In genomic region chr3:57597973-57598351, GRCh38 we compare ENCODE assay signal across 8 cellular contexts. TPM values are rescaled to one million over a fixed set of nuclear protein-coding genes. Genes with fewer than 3 reads are reported as not detected.
DNase-seq lines count a peak whose midpoint lies in the region; ATAC-seq and TF ChIP-seq lines count a peak whose summit lies in the region.

No MANE protein-coding gene starts in this region.

- H2AFZ ChIP-seq in Karpas-422 (ENCODE audit: low read length) (no peak overlapping the region; the same call in 1 of the 2 replicates), mesenchymal stem cell (ENCODE audit: low read depth, low read length) (no peak overlapping the region)

- peaks cover 22% of the 10 kb centered on the region for H3K36me3 ChIP-seq in BLaER1
- peaks cover 12% of the 10 kb centered on the region; the same call in 1 of the 2 replicates for H3K36me3 ChIP-seq in Karpas-422 (ENCODE audit: insufficient read depth, low read length)
- H3K36me3 ChIP-seq in mesenchymal stem cell (ENCODE audit: control insufficient read depth in 1 of 2, insufficient read depth in 2 of 2, low read depth in 1 of 2, low read length in 2 of 2), result peaks cover 3 to 29% of the 10 kb centered on the region in 2 experiments

- H3K27ac ChIP-seq in BLaER1, result peak overlapping the region; percentile 84
- peak overlapping the region; percentile 89 for H3K27ac ChIP-seq in Karpas-422 (ENCODE audit: low read length)
- peak overlapping the region; percentile 98 for H3K27ac ChIP-seq in mesenchymal stem cell (ENCODE audit: low read length, poor library complexity, severe bottlenecking)

- H2BK12ac ChIP-seq in mesenchymal stem cell (ENCODE audit: low read length in 2 of 2), result peak overlapping the region in 1 of 2 experiments; percentile 10

- H3K14ac ChIP-seq in mesenchymal stem cell (ENCODE audit: low read length in 2 of 2), result no peak overlapping the region

- H4K20me1 ChIP-seq in BLaER1, result peaks cover 38% of the 10 kb centered on the region
- H4K20me1 ChIP-seq in Karpas-422 (ENCODE audit: insufficient read depth, low read depth, low read length), result no peaks in the 10 kb centered on the region; the same call in 1 of the 2 replicates

- no peak for TF ChIP-seq CTCF in astrocyte of the spinal cord (IDR thresholded peaks at IDR 0.05; ENCODE audit: low read depth, low read length)

- H3K4me3 ChIP-seq in BLaER1, result peak overlapping the region; percentile 91
- H3K4me3 ChIP-seq in Karpas-422 (ENCODE audit: low read length), result peak overlapping the region; percentile 79
- H3K4me3 ChIP-seq in astrocyte of the spinal cord (ENCODE audit: low read depth, low read length), result peak overlapping the region; percentile 65
- H3K4me3 ChIP-seq in mesenchymal stem cell (ENCODE audit: insufficient read depth in 1 of 2, low read depth in 1 of 2, low read length in 2 of 2), result peak overlapping the region; percentile 67 to 94

- no peaks in the 10 kb centered on the region for H3K9me2 ChIP-seq in Karpas-422 (replicated peaks; ENCODE audit: insufficient read depth, low read length)

- no peak overlapping the region for H3K23ac ChIP-seq in mesenchymal stem cell (ENCODE audit: low read length in 2 of 2)

- no peaks in the 10 kb centered on the region for H3K27me3 ChIP-seq in BLaER1
- no peaks in the 10 kb centered on the region for H3K27me3 ChIP-seq in Karpas-422 (ENCODE audit: low read length)
- no peaks in the 10 kb centered on the region for H3K27me3 ChIP-seq in mesenchymal stem cell (ENCODE audit: control insufficient read depth in 1 of 2, insufficient read depth in 1 of 2, low read length in 2 of 2)

- H4K8ac ChIP-seq in mesenchymal stem cell (ENCODE audit: low read length), result peak overlapping the region; percentile 99

- peak overlapping the region; percentile 76 for H2BK5ac ChIP-seq in mesenchymal stem cell (ENCODE audit: low read depth, low read length, poor library complexity, severe bottlenecking)

- peaks cover 41% of the 10 kb centered on the region for H3K4me1 ChIP-seq in BLaER1
- peaks cover 27% of the 10 kb centered on the region for H3K4me1 ChIP-seq in Karpas-422 (ENCODE audit: low read length)
- peaks cover 3% of the 10 kb centered on the region for H3K4me1 ChIP-seq in mesenchymal stem cell (ENCODE audit: control insufficient read depth, insufficient read depth, low read depth, low read length)

- peaks cover 60% of the 10 kb centered on the region for H3K79me2 ChIP-seq in Karpas-422 (ENCODE audit: low read length)

- H3K9ac ChIP-seq in BLaER1 (peak overlapping the region; percentile 80), Karpas-422 (ENCODE audit: low read length) (peak overlapping the region; percentile 80), mesenchymal stem cell (ENCODE audit: low read length) (peak overlapping the region; percentile 99)

- H3K4me2 ChIP-seq in BLaER1, result peak overlapping the region; percentile 90
- peak overlapping the region; percentile 81 for H3K4me2 ChIP-seq in Karpas-422 (ENCODE audit: low read depth, low read length, poor library complexity, severe bottlenecking)
- H3K4me2 ChIP-seq in mesenchymal stem cell (ENCODE audit: low read length, poor library complexity, severe bottlenecking), result peak overlapping the region; percentile 64

- H3K79me1 ChIP-seq in mesenchymal stem cell (replicated peaks; ENCODE audit: low read length, poor library complexity, severe bottlenecking), result peaks cover 2% of the 10 kb centered on the region

- in situ Hi-C loops in astrocyte of the spinal cord (cut with HindIII; ENCODE audit: low sequenced_read_pairs), result no loop called here

- peak overlapping the region; percentile 57 to 98 for H3K4ac ChIP-seq in mesenchymal stem cell (ENCODE audit: low read depth in 1 of 2, low read length in 2 of 2)

- DNase-seq in Karpas-422 (no peak), astrocyte of the spinal cord (ENCODE audit: low read depth, low spot score) (no peak), mesenchymal stem cell (no peak), NCI-H146 treated with DMSO at 0.1 percent for 48 hours (lab: John Stamatoyannopoulos, UW; ENCODE audit: unreplicated experiment) (no peak), NCI-H1694 (lab: John Stamatoyannopoulos, UW) (no peak), GM19240 (ENCODE audit: insufficient read length, low spot score) (no peak)

- H3K9me3 ChIP-seq in BLaER1 (no peaks in the 10 kb centered on the region), Karpas-422 (ENCODE audit: low read length) (no peaks in the 10 kb centered on the region), mesenchymal stem cell (ENCODE audit: control insufficient read depth, low read length) (no peaks in the 10 kb centered on the region)

- no peak for ATAC-seq in GM21528 (IDR thresholded peaks at IDR 0.05; ENCODE audit: low FRiP score, unreplicated experiment)

- H2BK120ac ChIP-seq in mesenchymal stem cell (ENCODE audit: low read depth, low read length), result peak overlapping the region; percentile 82

- WGBS in mesenchymal stem cell, result 0% methylated on average over 3 of the region's 12 CpGs

- peak overlapping the region; percentile 73 to 95 for H3K18ac ChIP-seq in mesenchymal stem cell (ENCODE audit: low read depth in 1 of 2, low read length in 2 of 2)

- H2AK5ac ChIP-seq in mesenchymal stem cell (ENCODE audit: low read length, severe bottlenecking), result peak overlapping the region; percentile 53

- H4K91ac ChIP-seq in mesenchymal stem cell (ENCODE audit: low read length), result peak overlapping the region; percentile 43

- H2BK15ac ChIP-seq in mesenchymal stem cell (ENCODE audit: low read depth, poor library complexity, severe bottlenecking), result no peak overlapping the region

RNA-seq across cellular contexts. Expression of gene ARF4, which starts 0.8 kb away (rescaled TPM):
- 40.2 and 69.7 TPM in 2 replicates for total RNA-seq in Karpas-422 (2014; rRNA removed; shearing (Covaris generic); ENCODE audit: low replicate concordance)
- polyA plus RNA-seq in mesenchymal stem cell (2013, experiment 1 of 2), result 406 TPM
- polyA plus RNA-seq in mesenchymal stem cell (2013, experiment 2 of 2), result 464 TPM

RNA-seq across cellular contexts. Expression of gene PDE12, which starts 41.9 kb away (rescaled TPM):
- total RNA-seq in Karpas-422 (2014; rRNA removed; shearing (Covaris generic); ENCODE audit: low replicate concordance), result 27.7 and 28.5 TPM in 2 replicates
- 8.2 TPM for polyA plus RNA-seq in mesenchymal stem cell (2013, experiment 1 of 2)
- 7.8 TPM for polyA plus RNA-seq in mesenchymal stem cell (2013, experiment 2 of 2)

RNA-seq across cellular contexts. Expression of gene DNAH12, which starts 53.8 kb away (rescaled TPM):
- 0.43 TPM in 1 of 2 replicates, not detected in the other for total RNA-seq in Karpas-422 (2014; rRNA removed; shearing (Covaris generic); ENCODE audit: low replicate concordance)
- 0.07 TPM for polyA plus RNA-seq in mesenchymal stem cell (2013, experiment 1 of 2)
- polyA plus RNA-seq in mesenchymal stem cell (2013, experiment 2 of 2), result 0.01 TPM
